1 cellular context compared by ENCODE assay signal in the genomic region with DNA sequence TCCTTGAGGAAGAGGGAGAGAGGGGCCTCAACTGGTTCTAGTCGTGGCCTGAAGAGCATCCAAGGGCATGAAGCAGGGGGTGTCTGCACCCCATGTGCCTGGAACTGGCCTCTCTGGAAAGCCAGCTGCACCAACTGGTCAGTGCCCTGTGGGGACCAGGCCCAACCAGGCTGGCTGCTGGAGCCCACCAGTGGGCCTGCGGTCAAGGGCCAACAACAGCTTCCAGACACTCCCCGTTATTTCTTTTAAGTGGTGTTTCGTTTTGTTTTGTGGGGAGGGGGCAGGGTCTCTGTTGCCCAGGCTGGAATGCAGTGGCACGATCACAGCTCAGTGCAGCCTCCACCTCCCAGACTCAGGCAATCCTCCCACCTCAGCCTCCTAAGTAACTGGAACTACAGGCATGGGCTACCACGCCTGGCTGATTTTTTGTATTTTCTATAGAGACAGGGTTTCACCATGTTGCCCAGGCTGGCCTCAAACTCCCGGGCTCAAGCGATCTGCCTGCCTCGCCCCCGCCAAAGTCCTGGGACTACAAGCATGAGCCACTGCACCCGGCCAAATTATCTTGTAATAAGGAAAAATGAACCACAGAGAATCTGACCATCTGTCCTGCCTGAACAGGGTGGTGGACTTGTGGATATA.
A peak's percentile ranks its signal among the peaks of the same experiment; 100 is the strongest.
TF ChIP-seq lines count a peak whose summit lies in the region.

No MANE protein-coding gene starts in this region.

TF ChIP-seq in K562, 482 proteins besides CTCF, POLR2A, EP300 and RAD21:
- TF ChIP-seq ZFP91 (CRISPR knock-in tag; IDR thresholded peaks at IDR 0.05) (no peak), RBM22 (IDR thresholded peaks at IDR 0.05; ENCODE audit: low read depth, low read length, poor library complexity, severe bottlenecking) (peak; percentile 75), HDAC2 (IDR thresholded peaks at IDR 0.05) (no peak), POLR2B (IDR thresholded peaks at IDR 0.05; ENCODE audit: low read depth, partially characterized antibody) (peak; percentile 16), POLR2G (IDR thresholded peaks at IDR 0.05; ENCODE audit: low read depth, low read length) (peak; percentile 69)
TF ChIP-seq in K562: peak in this region for 3.
